In genomic region chr9:105339849-105340248, GRCh38 we compare ENCODE assay signal across 23 cellular contexts.
"Had no signal": no experiment of that assay in that cellular context is flagged by ENCODE, and none has a peak within 500 bp of the region (broad histone marks: within the 10 kb centered on the region; RNA-seq: fewer than 3 reads in every experiment).

No MANE protein-coding gene starts in this region.

- FAIRE-seq: endometrium, frontal cortex, pancreas, small intestine had no signal

- H3K27ac Mint-ChIP-seq: nephron, progenitor cell of endocrine pancreas had no signal

- ATAC-seq: esophagus mucosa, heart left ventricle, left colon, left ventricle myocardium superior, pancreas, right cardiac atrium, upper lobe of right lung had no signal

- H3K9me3 ChIP-seq: heart left ventricle, pancreas, testis, tibial nerve, upper lobe of right lung, vagina had no signal

- DNase-seq: effector memory CD4-positive, alpha-beta T cell; heart left ventricle; hippocampal formation; left colon; left ventricle myocardium superior; mesenchymal stem cell; midbrain; occipital lobe; pancreas; right cardiac atrium; small intestine; stimulated activated CD4-positive, alpha-beta T cell treated with anti-CD3 and anti-CD28 coated beads, Interleukin-12 subunit alpha, Interleukin-12 subunit beta, amount 100 ng/mL, for 4 hours; stimulated activated naive CD4-positive, alpha-beta T cell treated with Interleukin-2 at 50 U/mL for 16 hours; testis; upper lobe of right lung had no signal

- H3K27me3 ChIP-seq: heart left ventricle, pancreas, testis, tibial nerve, upper lobe of right lung, vagina had no signal

- H3K9me3 Mint-ChIP-seq: nephron had no signal

- H3K4me3 ChIP-seq: heart left ventricle, lung, pancreas, testis, tibial nerve, upper lobe of right lung, vagina had no signal

- H3K4me1 ChIP-seq: pancreas, testis, upper lobe of right lung had no signal

- H3K27ac ChIP-seq: heart left ventricle, pancreas, testis, tibial nerve, upper lobe of right lung, vagina had no signal
